Comparison of ENCODE assay signal across 7 cellular contexts in the genomic region with DNA sequence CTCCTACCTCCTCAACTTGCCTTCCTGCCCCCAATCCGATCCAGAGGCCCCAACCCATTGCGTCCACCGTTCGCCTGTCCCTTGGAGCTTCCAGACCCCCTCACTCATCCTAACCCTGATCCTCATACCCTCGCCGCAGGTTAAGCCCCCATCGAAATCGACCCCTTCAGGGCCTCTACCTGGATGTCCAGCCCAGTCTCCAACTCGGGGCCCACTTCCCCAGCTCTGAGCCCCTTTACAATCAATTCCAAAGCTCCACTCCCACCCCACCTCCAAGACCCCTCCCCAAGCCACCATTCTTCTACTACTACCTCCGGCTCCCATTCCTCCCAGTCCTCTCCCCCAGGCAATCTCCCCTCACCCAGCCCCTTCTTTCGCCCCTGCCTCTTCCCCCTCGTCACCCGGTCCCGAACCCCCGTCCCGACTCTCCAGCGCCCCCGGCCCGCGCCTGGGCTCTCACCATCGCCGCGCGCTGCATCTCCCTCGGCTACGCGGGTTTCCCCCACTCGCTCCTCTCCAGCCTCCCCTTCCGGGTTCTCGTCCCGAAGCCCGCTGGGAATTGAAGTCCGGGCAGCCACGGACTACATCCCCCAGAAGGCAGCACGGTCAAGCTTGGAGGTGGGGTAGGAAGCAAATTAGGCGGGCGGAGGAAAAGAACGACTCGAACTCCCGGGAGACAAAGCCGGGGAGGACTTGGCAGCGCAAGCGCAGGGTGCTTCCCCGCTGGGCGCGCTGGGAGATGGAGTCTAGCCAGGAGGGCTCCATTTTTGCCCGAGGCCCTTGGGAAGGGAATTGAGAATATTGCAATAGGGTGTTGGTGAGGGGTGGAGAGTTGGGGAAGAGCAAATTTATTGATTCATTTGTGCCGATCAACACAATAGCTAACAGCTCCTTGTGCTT.
DNase-seq lines count a peak whose midpoint lies in the region; ATAC-seq lines count a peak whose summit lies in the region.

A gene with protein sequence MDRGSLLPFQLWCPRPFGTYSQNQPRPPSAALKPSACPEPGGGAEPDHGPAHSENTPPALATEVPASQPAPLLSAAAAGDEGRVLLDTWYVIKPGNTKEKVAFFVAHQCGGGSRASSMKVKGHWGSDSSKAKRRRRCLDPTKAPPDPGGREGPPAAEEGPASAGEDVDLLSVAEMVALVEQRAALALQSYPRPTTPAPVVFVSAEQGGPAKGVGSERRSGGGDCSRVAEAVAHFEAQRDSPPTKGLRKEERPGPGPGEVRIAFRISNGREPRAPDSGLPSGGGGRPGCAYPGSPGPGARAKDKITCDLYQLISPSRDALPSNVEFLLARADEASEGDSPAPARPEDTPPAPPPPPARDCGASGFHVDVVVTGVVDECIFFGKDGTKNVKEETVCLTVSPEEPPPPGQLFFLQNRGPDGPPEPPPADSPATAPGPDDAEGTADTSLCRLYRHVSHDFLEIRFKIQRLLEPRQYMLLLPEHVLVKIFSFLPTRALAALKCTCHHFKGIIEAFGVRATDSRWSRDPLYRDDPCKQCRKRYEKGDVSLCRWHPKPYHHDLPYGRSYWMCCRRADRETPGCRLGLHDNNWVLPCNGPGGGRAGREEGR (minus strand): TSS at position 508 of the 900 bp plus-strand sequence. CDS start 17,401 bp downstream, outside the sequence.

- no peaks in the 10 kb centered on the region for H3K27me3 ChIP-seq in rectal smooth muscle tissue (ENCODE audit: control insufficient read depth, insufficient read depth, low read length)

- peak within 1 kb of the TSS; percentile 52 for H3K27ac ChIP-seq in rectal smooth muscle tissue (ENCODE audit: low read depth, low read length)

- H3K36me3 ChIP-seq in rectal smooth muscle tissue (ENCODE audit: control insufficient read depth, insufficient read depth, low read length) = no peaks in the 10 kb centered on the region

- H3K9ac ChIP-seq in rectal smooth muscle tissue (ENCODE audit: low read length) = peak within 1 kb of the TSS; percentile 42

- H3K4me1 ChIP-seq in rectal smooth muscle tissue (ENCODE audit: control insufficient read depth, insufficient read depth, low read length) = peaks cover 8% of the 10 kb centered on the region

- DNase-seq in NCI-H2029 treated with DMSO at 0.1 percent for 48 hours (lab: John Stamatoyannopoulos, UW) (peak; percentile 94), T-helper 9 cell (peak; percentile 87), astrocyte of the hippocampus (ENCODE audit: low read depth, low spot score) (peak; percentile 99), hepatic stellate cell (ENCODE audit: low spot score) (peak; percentile 98)

- ATAC-seq in GM18502 (IDR thresholded peaks at IDR 0.05; ENCODE audit: poor library complexity, unreplicated experiment) = peak; percentile 91
- peak; percentile 91 for ATAC-seq in HG02970 (IDR thresholded peaks at IDR 0.05; ENCODE audit: low FRiP score, unreplicated experiment)

- peak within 1 kb of the TSS; percentile 84 for H3K4me3 ChIP-seq in rectal smooth muscle tissue (ENCODE audit: low read length)

Comparison
In these comparisons a context has a peak if more than half of its experiments do, and no peak if none do; other contexts are left out.
1. Peak in every context shown above with its lines: DNase-seq, ATAC-seq, H3K4me3 ChIP-seq and H3K27ac ChIP-seq.